ENCODE assay signal across 7 cellular contexts in genomic region chr4:87896020-87896621, GRCh38.
DNase-seq lines count a peak whose midpoint lies in the region; ATAC-seq lines count a peak whose summit lies in the region.

No MANE protein-coding gene starts in this region.

- peak; percentile 56 for ATAC-seq in HG03097 (IDR thresholded peaks at IDR 0.05; ENCODE audit: low FRiP score, unreplicated experiment)
- ATAC-seq in GM21423 (IDR thresholded peaks at IDR 0.05; ENCODE audit: unreplicated experiment), result no peak

- DNase-seq in SIG-M5 treated with dmso at 0.1 percent for 504 hours (lab: John Stamatoyannopoulos, UW; ENCODE audit: unreplicated experiment) (peak; percentile 94), fibroblast of gingiva (ENCODE audit: low read depth) (peak; percentile 38), renal cortical epithelial cell (ENCODE audit: low read depth) (peak; percentile 99), NCI-H1694 treated with DMSO at 0.1 percent for 48 hours (lab: John Stamatoyannopoulos, UW) (no peak), activated gamma-delta T cell (lab: John Stamatoyannopoulos, UW) (no peak)

Comparison
In these comparisons a context has a peak if more than half of its experiments do, and no peak if none do; other contexts are left out.
1. DNase-seq: peak in SIG-M5 treated with dmso at 0.1 percent for 504 hours (single experiment), fibroblast of gingiva (single experiment) and renal cortical epithelial cell (single experiment); none in NCI-H1694 treated with DMSO at 0.1 percent for 48 hours (single experiment) and activated gamma-delta T cell (single experiment).